Comparison of ENCODE assay signal across 25 cellular contexts in genomic region chr1:212482006-212482351, GRCh38. TPM values are rescaled to one million over a fixed set of nuclear protein-coding genes. Genes with fewer than 3 reads are reported as not detected.
DNase-seq lines count a peak whose midpoint lies in the region; ATAC-seq, FAIRE-seq and TF ChIP-seq lines count a peak whose summit lies in the region.
"Had no signal": no experiment of that assay in that cellular context is flagged by ENCODE, and none has a peak within 500 bp of the region (broad histone marks: within the 10 kb centered on the region; RNA-seq: fewer than 3 reads in every experiment).

No MANE protein-coding gene starts in this region.

- H3K27ac Mint-ChIP-seq in chondrocyte (ENCODE audit: unreplicated experiment) = peak overlapping the region; percentile 77
- H3K27ac Mint-ChIP-seq: activated CD8-positive, alpha-beta memory T cell treated with anti-CD3 and anti-CD28 coated beads, Interleukin-2, amount 10 ng/mL, durations not matched to agents 7 days and 5 days; activated naive CD8-positive, alpha-beta T cell treated with anti-CD3 and anti-CD28 coated beads for 36 hours; activated T-helper 17 cell treated with anti-CD3 and anti-CD28 coated beads, Interleukin-2, amount 50 U/mL, for 72 hours; brain; dendritic cell treated with granulocyte-macrophage colony-stimulating factor and Interleukin-4, amounts not matched to agents 40 ng/mL and 50 ng/mL, for 4 days; IgD-negative memory B cell had no signal

- H3K27ac ChIP-seq in kidney (ENCODE audit: low read depth in 2 of 2, low read length in 2 of 2) = peak overlapping the region in 1 of 2 donors; percentile 27
- H3K27ac ChIP-seq: 22Rv1, BLaER1, gastroesophageal sphincter, psoas muscle, transverse colon had no signal

- no peak overlapping the region for H3K4me3 ChIP-seq in kidney (ENCODE audit: low read length in 2 of 2)
- H3K4me3 ChIP-seq: BLaER1, gastroesophageal sphincter, psoas muscle, transverse colon had no signal

- peaks cover 63% of the 10 kb centered on the region for H3K4me1 Mint-ChIP-seq in chondrocyte (ENCODE audit: low read depth)

- intact Hi-C loops in kidney (cut with DNase I) = no loop called here

- H3K4me3 Mint-ChIP-seq in chondrocyte (ENCODE audit: unreplicated experiment) = no peak overlapping the region
- H3K4me3 Mint-ChIP-seq: activated CD8-positive, alpha-beta memory T cell treated with anti-CD3 and anti-CD28 coated beads, Interleukin-2, amount 10 ng/mL, durations not matched to agents 7 days and 5 days; activated naive CD8-positive, alpha-beta T cell treated with anti-CD3 and anti-CD28 coated beads for 36 hours; activated T-helper 17 cell treated with anti-CD3 and anti-CD28 coated beads, Interleukin-2, amount 50 U/mL, for 72 hours; brain; dendritic cell treated with granulocyte-macrophage colony-stimulating factor and Interleukin-4, amounts not matched to agents 40 ng/mL and 50 ng/mL, for 4 days; IgD-negative memory B cell had no signal

- DNase-seq in DMS53 (lab: John Stamatoyannopoulos, UW) = peak; percentile 38
- no peak for DNase-seq in DMS53 treated with DMSO at 0.1 percent for 48 hours (lab: John Stamatoyannopoulos, UW; ENCODE audit: unreplicated experiment)
- no peak for DNase-seq in chondrocyte (ENCODE audit: low spot score)
- DNase-seq in kidney = peak; percentile 11
- DNase-seq in left lobe of liver (ENCODE audit: low spot score) = no peak
- DNase-seq in epidermal melanocyte (ENCODE audit: insufficient read length, low spot score) = no peak
- no peak for DNase-seq in DMS79 (lab: John Stamatoyannopoulos, UW)
- DNase-seq: activated CD4-positive, alpha-beta T cell treated with anti-CD3 and anti-CD28 coated beads for 48 hours; activated CD8-positive, alpha-beta memory T cell treated with anti-CD3 and anti-CD28 coated beads, Interleukin-2, amount 10 ng/mL, durations not matched to agents 7 days and 5 days; activated naive CD8-positive, alpha-beta T cell treated with anti-CD3 and anti-CD28 coated beads for 36 hours; GF-D8; NCI-H187; NCI-H774; psoas muscle; stimulated activated naive CD4-positive, alpha-beta T cell treated with Interleukin-2 at 50 U/mL for 16 hours had no signal

- H3K9me3 Mint-ChIP-seq in chondrocyte (ENCODE audit: low read depth) = no peaks in the 10 kb centered on the region
- H3K9me3 Mint-ChIP-seq: activated naive CD8-positive, alpha-beta T cell treated with anti-CD3 and anti-CD28 coated beads for 36 hours; activated T-helper 17 cell treated with anti-CD3 and anti-CD28 coated beads, Interleukin-2, amount 50 U/mL, for 72 hours; dendritic cell treated with granulocyte-macrophage colony-stimulating factor and Interleukin-4, amounts not matched to agents 40 ng/mL and 50 ng/mL, for 4 days; IgD-negative memory B cell had no signal

- H3K4me1 ChIP-seq in kidney (ENCODE audit: control insufficient read depth in 1 of 2, insufficient read depth in 1 of 2, low read depth in 1 of 2, low read length in 2 of 2) = peaks cover 5 to 8% of the 10 kb centered on the region in 2 donors
- H3K4me1 ChIP-seq: BLaER1 had no signal

- TF ChIP-seq CTCF in chondrocyte (IDR thresholded peaks at IDR 0.05) = no peak
- no peak for TF ChIP-seq CTCF in kidney (IDR thresholded peaks at IDR 0.05; ENCODE audit: borderline replicate concordance, extremely low read depth, insufficient read depth)

- FAIRE-seq in kidney (lab: Jason Lieb, UNC) = no peak
- FAIRE-seq: endothelial cell of umbilical vein had no signal

- ATAC-seq in left lobe of liver (no peak), HG03432 (IDR thresholded peaks at IDR 0.05; ENCODE audit: unreplicated experiment) (no peak)
- ATAC-seq: activated CD8-positive, alpha-beta memory T cell treated with anti-CD3 and anti-CD28 coated beads, Interleukin-2, amount 10 ng/mL, durations not matched to agents 7 days and 5 days; activated T-helper 17 cell treated with anti-CD3 and anti-CD28 coated beads, Interleukin-2, amount 50 U/mL, for 72 hours; gastroesophageal sphincter had no signal

- H3K9ac ChIP-seq in kidney (ENCODE audit: low read length in 2 of 2) = no peak overlapping the region
- H3K9ac ChIP-seq: BLaER1 had no signal

- no peaks in the 10 kb centered on the region for H3K36me3 ChIP-seq in kidney (ENCODE audit: control insufficient read depth in 1 of 2, insufficient read depth in 2 of 2, low read length in 2 of 2)
- H3K36me3 ChIP-seq: BLaER1, gastroesophageal sphincter, transverse colon had no signal

- no peaks in the 10 kb centered on the region for H3K27me3 Mint-ChIP-seq in chondrocyte (ENCODE audit: low read depth)

- no peaks in the 10 kb centered on the region for H3K9me3 ChIP-seq in kidney (ENCODE audit: control insufficient read depth in 1 of 2, low read length in 2 of 2)
- H3K9me3 ChIP-seq: BLaER1, gastroesophageal sphincter, psoas muscle, transverse colon had no signal

- H3K36me3 Mint-ChIP-seq in chondrocyte (ENCODE audit: low read depth) = no peaks in the 10 kb centered on the region
- H3K36me3 Mint-ChIP-seq: activated CD8-positive, alpha-beta memory T cell treated with anti-CD3 and anti-CD28 coated beads, Interleukin-2, amount 10 ng/mL, durations not matched to agents 7 days and 5 days; activated naive CD8-positive, alpha-beta T cell treated with anti-CD3 and anti-CD28 coated beads for 36 hours; brain; IgD-negative memory B cell had no signal

RNA-seq across cellular contexts. Expression of gene NENF, which starts 49.3 kb away (rescaled TPM):
- total RNA-seq in chondrocyte = 48.6 to 55.0 TPM (median 50.1 TPM) in 3 replicates
- 63.0 TPM for total RNA-seq in kidney
- polyA plus RNA-seq in kidney (ENCODE audit: insufficient read depth, low read depth, low replicate concordance) = 210 TPM
- total RNA-seq in left lobe of liver = 23.8 TPM

Comparison
In these comparisons a context has a peak if more than half of its experiments do, and no peak if none do; other contexts are left out.
1. DNase-seq: peak in DMS53 (single experiment) and kidney (single experiment); none in DMS53 treated with DMSO at 0.1 percent for 48 hours (single experiment), chondrocyte (single experiment), left lobe of liver (single experiment), epidermal melanocyte (single experiment) and DMS79 (single experiment).